In genomic region chr14:58501214-58501816, GRCh38 we compare ENCODE assay signal across 8 cellular contexts.
DNase-seq lines count a peak whose midpoint lies in the region; ATAC-seq, FAIRE-seq and TF ChIP-seq lines count a peak whose summit lies in the region.

No MANE protein-coding gene starts in this region.

- H3K4me2 ChIP-seq in A549 (no peak overlapping the region), parathyroid adenoma (ENCODE audit: low read length) (no peak overlapping the region)

- DNase-seq in A549 (ENCODE audit: low read depth in 1 of 2, low spot score in 1 of 2) (peak; percentile 21 to 80), GM04504 (ENCODE audit: low read depth) (peak; percentile 28), NCI-H2171 treated with DMSO at 0.1 percent for 48 hours (lab: John Stamatoyannopoulos, UW) (peak; percentile 87), WTC11 (ENCODE audit: low spot score) (no peak), globus pallidus (ENCODE audit: low spot score) (peak; percentile 60)

- POLR2A ChIA-PET in A549 (lab: Yijun Ruan, JAX): interaction anchor here (1.3 kb wide), 1 partner anchor 137 kb away, joined by 23 read pairs; the partner anchor contains the start of gene DACT1
- POLR2A ChIA-PET in WTC11 (lab: Charles Lee): interaction anchor here (0.5 kb wide), 1 partner anchor 136 kb away, joined by 3 read pairs; the partner anchor contains the start of gene DACT1

- H3K9me3 Mint-ChIP-seq in WTC11: no peaks in the 10 kb centered on the region

- H3K27me3 ChIP-seq in parathyroid adenoma (ENCODE audit: control insufficient read depth, insufficient read depth, low read length): no peaks in the 10 kb centered on the region

- no peak overlapping the region for H3K9ac ChIP-seq in parathyroid adenoma

- H3K4me1 Mint-ChIP-seq in WTC11: no peaks in the 10 kb centered on the region

- peak; percentile 86 to 90; a peak in 4 of 6 replicates for ATAC-seq in A549
- peak; percentile 80 for ATAC-seq in HG03066 (IDR thresholded peaks at IDR 0.05; ENCODE audit: low read depth, unreplicated experiment)
- ATAC-seq in WTC11: peak; percentile 78
- ATAC-seq in HG03095 (IDR thresholded peaks at IDR 0.05; ENCODE audit: unreplicated experiment): no peak

- no peaks in the 10 kb centered on the region for H3K79me2 ChIP-seq in parathyroid adenoma

- TF ChIP-seq RAD21 in A549 (conservative IDR thresholded peaks at IDR 0.05 in 1 of 2, IDR thresholded peaks at IDR 0.05 in 1 of 2): peak; percentile 84 to 88

- no peaks in the 10 kb centered on the region for H3K27me3 Mint-ChIP-seq in WTC11 (ENCODE audit: low read depth)

- no peak for TF ChIP-seq POLR2A in A549 (IDR thresholded peaks at IDR 0.05; ENCODE audit: low read length)

- CTCF ChIA-PET in A549 (lab: Yijun Ruan, JAX) (interaction anchor here (0.6 to 4.9 kb wide), 72 partner anchors 9 to 1080 kb away, joined by 3 to 78 read pairs (median 4); partner anchors contain the start of genes CCDC175 and DACT1), WTC11 (lab: Charles Lee) (interaction anchor here (0.6 to 2.2 kb wide), 67 partner anchors 9 to 1006 kb away, joined by 3 to 44 read pairs (median 4); partner anchors contain the start of gene DACT1)

- no peak for TF ChIP-seq EP300 in A549 (IDR thresholded peaks at IDR 0.05)

- no peak overlapping the region for H2AFZ ChIP-seq in parathyroid adenoma

- no peaks in the 10 kb centered on the region for H3K36me3 ChIP-seq in parathyroid adenoma (ENCODE audit: control insufficient read depth, insufficient read depth, low read length)

- H3K27ac ChIP-seq in A549 (no peak overlapping the region), parathyroid adenoma (no peak overlapping the region)

- FAIRE-seq in A549 (lab: Jason Lieb, UNC): peak; percentile 94

- H3K9me3 ChIP-seq in A549 (no peaks in the 10 kb centered on the region), parathyroid adenoma (ENCODE audit: control insufficient read depth, low read length) (no peaks in the 10 kb centered on the region)

- no peak overlapping the region for H3K27ac Mint-ChIP-seq in WTC11

- H3K4me3 ChIP-seq in A549 (no peak overlapping the region), parathyroid adenoma (ENCODE audit: low read depth, low read length) (no peak overlapping the region)

- no peaks in the 10 kb centered on the region for H3K4me1 ChIP-seq in A549
- no peaks in the 10 kb centered on the region for H3K4me1 ChIP-seq in parathyroid adenoma

- H3K4me3 Mint-ChIP-seq in WTC11: no peak overlapping the region

- peaks cover 4% of the 10 kb centered on the region; the same call in 1 of the 2 replicates for H3K36me3 Mint-ChIP-seq in WTC11

- 33% methylated on average over 3 of the region's 3 CpGs for WGBS in A549 (ENCODE audit: missing lambda C conversion rate)

- peak; percentile 90 for TF ChIP-seq CTCF in A549 (IDR thresholded peaks at IDR 0.05)
- peak; percentile 73 for TF ChIP-seq CTCF in WTC11 (IDR thresholded peaks at IDR 0.05)
- TF ChIP-seq CTCF in parathyroid adenoma (IDR thresholded peaks at IDR 0.05): peak; percentile 87

TF ChIP-seq in A549, 52 proteins besides CTCF, POLR2A, EP300 and RAD21:
- TF ChIP-seq SMC3 (IDR thresholded peaks at IDR 0.05) (peak; percentile 72), TFCP2L1 (CRISPR knock-in tag; IDR thresholded peaks at IDR 0.05) (no peak)
TF ChIP-seq in A549: peak in this region for 1.

TF ChIP-seq in WTC11, 78 proteins besides CTCF, POLR2A, EP300 and RAD21:
- TF ChIP-seq ZNF263 (CRISPR knock-in tag; IDR thresholded peaks at IDR 0.05; ENCODE audit: low read depth): no peak
- TF ChIP-seq FOXK1 (CRISPR knock-in tag; IDR thresholded peaks at IDR 0.05): no peak
- TF ChIP-seq ZMAT4 (CRISPR knock-in tag; IDR thresholded peaks at IDR 0.05): no peak
- no peak for TF ChIP-seq E2F4 (CRISPR knock-in tag; IDR thresholded peaks at IDR 0.05; ENCODE audit: borderline replicate concordance, low read depth)
- no peak for TF ChIP-seq USF1 (CRISPR knock-in tag; IDR thresholded peaks at IDR 0.05)
- no peak for TF ChIP-seq EMX1 (CRISPR knock-in tag; IDR thresholded peaks at IDR 0.05)

Comparison
In these comparisons a context has a peak if more than half of its experiments do, and no peak if none do; other contexts are left out.
1. Of the 8 proteins assayed by ChIP-seq in both WTC11 and A549: peak only in WTC11: none; only in A549: none; in both: CTCF; in neither: 7.